Comparison of ENCODE assay signal across 9 cellular contexts in genomic region chr13:45623516-45624090, GRCh38. TPM values are rescaled to one million over a fixed set of nuclear protein-coding genes. Genes with fewer than 3 reads are reported as not detected.
DNase-seq lines count a peak whose midpoint lies in the region; ATAC-seq, FAIRE-seq and TF ChIP-seq lines count a peak whose summit lies in the region.
"Had no signal": no experiment of that assay in that cellular context is flagged by ENCODE, and none has a peak within 500 bp of the region (broad histone marks: within the 10 kb centered on the region; RNA-seq: fewer than 3 reads in every experiment).

No MANE protein-coding gene starts in this region.

- in situ Hi-C loops in GM13977 (cut with MboI; ENCODE audit: low pct_unique_long_range_greater_than_20kb, low sequenced_read_pairs, unreplicated experiment) = loop anchor here (5.0 kb wide), 1 partner anchor 94 kb away; no protein-coding TSS in a partner anchor

- DNase-seq in GM13977 (ENCODE audit: low spot score) (peak; percentile 45), SK-N-SH (peak; percentile 39), keratinocyte (ENCODE audit: low read depth, low spot score) (no peak), immature natural killer cell (no peak), stomach (no peak)

- H3K4me3 Mint-ChIP-seq in stimulated activated memory B cell treated with anti-CD40 and anti-IgM and Interleukin-4, amounts not matched to agents 10 μg/mL and 1 μg/mL and 100 μg/mL, for 72 hours = no peak overlapping the region
- H3K4me3 Mint-ChIP-seq in immature natural killer cell = no peak overlapping the region

- H3K9me3 Mint-ChIP-seq in stimulated activated memory B cell treated with anti-CD40 and anti-IgM and Interleukin-4, amounts not matched to agents 10 μg/mL and 1 μg/mL and 100 μg/mL, for 72 hours = no peaks in the 10 kb centered on the region
- no peaks in the 10 kb centered on the region for H3K9me3 Mint-ChIP-seq in immature natural killer cell

- POLR2A ChIA-PET in SK-N-SH (lab: Yijun Ruan, JAX) = no interaction called here

- TF ChIP-seq CTCF in C4-2B (conservative IDR thresholded peaks at IDR 0.05) (peak; percentile 60), GM13977 (IDR thresholded peaks at IDR 0.05; ENCODE audit: extremely low read depth, insufficient read depth, missing control alignments) (peak; percentile 60), SK-N-SH (IDR thresholded peaks at IDR 0.05) (peak; percentile 69), keratinocyte (optimal IDR thresholded peaks at IDR 0.05 in 1 of 3, IDR thresholded peaks at IDR 0.05 in 1 of 3, conservative IDR thresholded peaks at IDR 0.05 in 1 of 3; ENCODE audit: extremely low read depth in 1 of 3, insufficient read depth in 2 of 3, low read length in 3 of 3) (peak; percentile 40 to 59 (median 57)), stomach (IDR thresholded peaks at IDR 0.05) (peak in 2 of 7 experiments; percentile 10 to 29)

- peak; percentile 44 for FAIRE-seq in keratinocyte (lab: Jason Lieb, UNC)

- no peak overlapping the region for H3K27ac ChIP-seq in C4-2B
- H3K27ac ChIP-seq in SK-N-SH (ENCODE audit: low read depth in 2 of 2, low read length in 1 of 2) = no peak overlapping the region
- H3K27ac ChIP-seq in keratinocyte (ENCODE audit: control insufficient read depth, insufficient read depth, low read length) = no peak overlapping the region
- H3K27ac ChIP-seq in stomach = no peak overlapping the region

- H3K9me1 ChIP-seq in keratinocyte (ENCODE audit: control insufficient read depth, extremely low read depth, insufficient read depth, low read length) = no peaks in the 10 kb centered on the region

- H3K27me3 Mint-ChIP-seq in stimulated activated memory B cell treated with anti-CD40 and anti-IgM and Interleukin-4, amounts not matched to agents 10 μg/mL and 1 μg/mL and 100 μg/mL, for 72 hours = peaks cover 58% of the 10 kb centered on the region
- peaks cover 4 to 23% (median 14%) of the 10 kb centered on the region in 3 donors for H3K27me3 Mint-ChIP-seq in immature natural killer cell (ENCODE audit: low read depth in 3 of 3)

- H3F3A ChIP-seq in SK-N-SH (replicated peaks; ENCODE audit: insufficient read depth) = no peaks in the 10 kb centered on the region

- H3K4me2 ChIP-seq in SK-N-SH = no peak overlapping the region
- H3K4me2 ChIP-seq in keratinocyte (ENCODE audit: control insufficient read depth, extremely low read depth, insufficient read depth, low read depth, low read length) = no peak overlapping the region

- H3K9me3 ChIP-seq in SK-N-SH (no peaks in the 10 kb centered on the region), keratinocyte (ENCODE audit: control insufficient read depth, low read depth, low read length) (no peaks in the 10 kb centered on the region), stomach (no peaks in the 10 kb centered on the region)

- H3K4me3 ChIP-seq in SK-N-SH (ENCODE audit: low read depth in 2 of 2, low read length in 1 of 2) = no peak overlapping the region; a peak in 1 of 4 replicates
- no peak overlapping the region for H3K4me3 ChIP-seq in keratinocyte (ENCODE audit: control insufficient read depth in 2 of 3, extremely low read depth in 1 of 3, insufficient read depth in 2 of 3, low read depth in 1 of 3, low read length in 3 of 3)
- H3K4me3 ChIP-seq in stomach = no peak overlapping the region

- H3K4me1 ChIP-seq in SK-N-SH (ENCODE audit: control insufficient read depth in 1 of 2, insufficient read depth in 2 of 2, low read depth in 1 of 2, low read length in 1 of 2) (peaks cover 0 to 5% of the 10 kb centered on the region in 2 experiments; a peak in 2 of 4 replicates), keratinocyte (ENCODE audit: control insufficient read depth, extremely low read depth, insufficient read depth, low read length) (no peaks in the 10 kb centered on the region), stomach (no peaks in the 10 kb centered on the region)

- dilution Hi-C loops in keratinocyte (cut with MboI; ENCODE audit: extremely low pct_ligation_motif_present, low sequenced_read_pairs) = no loop called here

- H4K20me1 ChIP-seq in SK-N-SH (ENCODE audit: insufficient read depth) (no peaks in the 10 kb centered on the region), keratinocyte (ENCODE audit: control insufficient read depth, extremely low read depth, insufficient read depth, low read length) (no peaks in the 10 kb centered on the region)

- WGBS in SK-N-SH (ENCODE audit: low lambda C conversion rate) = 27% methylated on average over 5 of the region's 5 CpGs
- 39 to 50% (median 42%) methylated on average over 5 of the region's 5 CpGs for WGBS in stomach, 5 donors

- H3K27me3 ChIP-seq in SK-N-SH (ENCODE audit: insufficient read depth) (no peaks in the 10 kb centered on the region), keratinocyte (ENCODE audit: control insufficient read depth, extremely low read depth, insufficient read depth, low read length) (peaks cover 16% of the 10 kb centered on the region), stomach (peaks cover 0 to 34% (median 16%) of the 10 kb centered on the region in 3 donors)

- TF ChIP-seq POLR2A in stomach (IDR thresholded peaks at IDR 0.05) = no peak

- H3K9ac ChIP-seq in SK-N-SH (no peak overlapping the region), keratinocyte (ENCODE audit: control insufficient read depth, extremely low read depth, insufficient read depth, low read length) (no peak overlapping the region)

- H3K4me1 Mint-ChIP-seq in stimulated activated memory B cell treated with anti-CD40 and anti-IgM and Interleukin-4, amounts not matched to agents 10 μg/mL and 1 μg/mL and 100 μg/mL, for 72 hours = no peaks in the 10 kb centered on the region
- H3K4me1 Mint-ChIP-seq in immature natural killer cell = no peaks in the 10 kb centered on the region

- H3K9me2 ChIP-seq in SK-N-SH = no peaks in the 10 kb centered on the region

- H3K36me3 ChIP-seq in SK-N-SH (replicated peaks in 1 of 2; ENCODE audit: control insufficient read depth in 1 of 2, insufficient read depth in 2 of 2, low read length in 1 of 2) (no peaks in the 10 kb centered on the region), keratinocyte (ENCODE audit: control insufficient read depth in 2 of 2, extremely low read depth in 1 of 2, insufficient read depth in 2 of 2, low read length in 2 of 2) (no peaks in the 10 kb centered on the region), stomach (no peaks in the 10 kb centered on the region)

- no peaks in the 10 kb centered on the region for H3K79me2 ChIP-seq in SK-N-SH (ENCODE audit: insufficient read depth)
- no peaks in the 10 kb centered on the region for H3K79me2 ChIP-seq in keratinocyte (ENCODE audit: control insufficient read depth, insufficient read depth, low read length)

- no peak for ATAC-seq in stimulated activated memory B cell treated with anti-CD40 and anti-IgM and Interleukin-4, amounts not matched to agents 10 μg/mL and 1 μg/mL and 100 μg/mL, for 72 hours
- no peak for ATAC-seq in GM18498 (IDR thresholded peaks at IDR 0.05; ENCODE audit: unreplicated experiment)

- H3K27ac Mint-ChIP-seq in stimulated activated memory B cell treated with anti-CD40 and anti-IgM and Interleukin-4, amounts not matched to agents 10 μg/mL and 1 μg/mL and 100 μg/mL, for 72 hours = no peak overlapping the region
- no peak overlapping the region for H3K27ac Mint-ChIP-seq in immature natural killer cell

- H2AFZ ChIP-seq in SK-N-SH (ENCODE audit: low read depth) (no peak overlapping the region), keratinocyte (ENCODE audit: control insufficient read depth, low read length) (no peak overlapping the region)

- intact Hi-C loops in stomach (cut with DNase I; ENCODE audit: low total_unique reads) = no loop called here

- TF ChIP-seq EP300 in SK-N-SH (IDR thresholded peaks at IDR 0.05; ENCODE audit: borderline replicate concordance in 1 of 2, low read depth in 1 of 2, low read length in 1 of 2) (no peak), stomach (IDR thresholded peaks at IDR 0.05) (no peak)

- CTCF ChIA-PET in SK-N-SH (lab: Yijun Ruan, JAX) = interaction anchor here (0.7 to 5.4 kb wide), 30 partner anchors 9 to 545 kb away, joined by 3 to 38 read pairs (median 4); partner anchors contain the start of gene ERICH6B

- no peaks in the 10 kb centered on the region for H3K36me3 Mint-ChIP-seq in stimulated activated memory B cell treated with anti-CD40 and anti-IgM and Interleukin-4, amounts not matched to agents 10 μg/mL and 1 μg/mL and 100 μg/mL, for 72 hours
- no peaks in the 10 kb centered on the region for H3K36me3 Mint-ChIP-seq in immature natural killer cell

- peak; percentile 71 for TF ChIP-seq RAD21 in SK-N-SH (IDR thresholded peaks at IDR 0.05; ENCODE audit: low read length)

TF ChIP-seq in SK-N-SH, 30 proteins besides CTCF, POLR2A, EP300 and RAD21:
- peak; percentile 48; the same call in 1 of the 2 replicates for TF ChIP-seq SMC3 (IDR thresholded peaks at IDR 0.05; ENCODE audit: low read depth, low read length)
- TF ChIP-seq MAX (IDR thresholded peaks at IDR 0.05; ENCODE audit: low read depth) = no peak

RNA-seq across cellular contexts. Expression of gene ERICH6B, which starts 8.1 kb away (rescaled TPM):
- polyA plus RNA-seq in SK-N-SH (2012; rRNA removed) (not detected in 2 replicates), keratinocyte (not detected in 3 replicates), immature natural killer cell (under 1 TPM in 1 of 3 donors, not detected in 2; 0.50 TPM), stomach (not detected)
- polyA plus RNA-seq in SK-N-SH (2012; cell fraction: cytosol; rRNA removed) = not detected in 2 replicates
- polyA plus RNA-seq in SK-N-SH (2012; cell fraction: nucleus; rRNA removed) = not detected in 2 replicates
- polyA plus RNA-seq in keratinocyte (2011; ENCODE audit: low read depth) = not detected
- polyA plus RNA-seq in keratinocyte (2011; cell fraction: cytosol; rRNA removed) = not detected in 2 replicates
- not detected in 2 replicates for polyA plus RNA-seq in keratinocyte (2011; cell fraction: nucleus; rRNA removed)
- polyA plus RNA-seq in keratinocyte (2012; ENCODE audit: low replicate concordance) = 0.78 TPM in 1 of 2 replicates, not detected in the other
- polyA minus RNA-seq in keratinocyte = not detected in 3 replicates
- not detected for polyA minus RNA-seq in keratinocyte (2011; cell fraction: cytosol; rRNA and poly(A)+ RNA removed)
- not detected in 2 replicates for polyA minus RNA-seq in keratinocyte (2011; cell fraction: nucleus; rRNA and poly(A)+ RNA removed)
- total RNA-seq in stomach = not detected
- polyA plus RNA-seq: adipose tissue had no signal

Comparison
In these comparisons a context has a peak if more than half of its experiments do, and no peak if none do; other contexts are left out.
1. DNase-seq: peak in GM13977 (single experiment) and SK-N-SH (single experiment); none in keratinocyte (single experiment), immature natural killer cell (0 of 3) and stomach (single experiment).